In the genomic region with DNA sequence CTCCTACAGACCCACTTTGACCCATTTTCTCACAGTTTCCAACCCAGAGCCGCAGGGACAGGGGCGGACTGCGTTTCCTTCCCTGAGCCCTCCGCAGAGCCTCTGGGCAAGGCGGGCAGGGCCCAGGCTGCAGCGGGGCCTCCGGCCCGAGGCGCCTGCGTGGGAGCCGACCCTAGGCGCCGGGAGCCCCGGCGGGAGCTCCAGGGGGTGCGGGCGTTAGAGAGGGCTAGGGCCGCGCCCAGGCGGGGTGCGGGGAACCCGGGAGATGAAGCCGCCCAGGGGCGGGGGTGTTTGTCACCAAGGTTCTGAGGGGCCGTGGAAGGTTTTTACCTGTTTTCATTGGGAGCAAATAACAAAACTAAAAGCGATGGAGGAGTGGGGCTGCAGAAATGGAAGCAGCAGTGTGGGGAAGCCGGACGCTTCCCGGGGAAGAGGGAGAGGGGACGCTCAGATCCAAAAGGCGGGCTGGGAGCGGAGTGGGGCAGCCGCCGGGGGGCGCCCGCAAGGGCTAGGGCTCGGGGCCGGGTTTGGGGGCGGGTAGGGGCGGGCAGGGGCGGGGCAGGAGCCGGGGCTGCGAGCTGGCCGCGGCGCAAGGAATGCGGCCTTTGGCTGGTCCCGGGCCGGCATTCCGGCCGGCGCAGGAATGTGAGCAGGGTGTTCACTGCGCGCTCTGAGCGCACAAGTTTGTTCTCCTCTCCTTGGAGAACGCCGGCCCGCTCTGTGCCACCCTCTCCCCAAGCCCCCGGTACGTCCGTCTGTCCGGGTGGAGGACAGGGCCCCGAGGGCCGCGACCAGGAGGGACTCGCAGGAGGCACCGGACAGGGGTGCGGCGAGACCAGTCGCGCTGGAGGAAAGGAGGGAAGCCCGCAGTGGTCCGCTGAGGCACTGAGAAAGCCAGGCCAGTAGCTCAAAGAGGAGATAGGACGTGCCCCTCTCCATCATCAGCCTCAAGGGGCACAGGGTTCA, we compare ENCODE assay signal across 8 cellular contexts.
DNase-seq lines count a peak whose midpoint lies in the region; ATAC-seq, FAIRE-seq and TF ChIP-seq lines count a peak whose summit lies in the region.

No MANE protein-coding gene starts in this region.

- no peaks in the 10 kb centered on the region for H3K36me3 Mint-ChIP-seq in osteocyte (ENCODE audit: unreplicated experiment)

- H3K27ac ChIP-seq in VCaP (peak overlapping the region; percentile 34; the same call in 1 of the 2 replicates), SJCRH30 (no peak overlapping the region)

- no peaks in the 10 kb centered on the region for H3K9me3 Mint-ChIP-seq in osteocyte (ENCODE audit: unreplicated experiment)

- H3K4me3 Mint-ChIP-seq in osteocyte (ENCODE audit: unreplicated experiment): peak overlapping the region; percentile 61

- no peaks in the 10 kb centered on the region for H3K36me3 ChIP-seq in SJCRH30

- DNase-seq in ELF-1 (ENCODE audit: low read depth, low spot score): peak; percentile 88
- DNase-seq in frontal cortex (ENCODE audit: low spot score in 2 of 2): peak; percentile 46 to 60
- DNase-seq in osteocyte (ENCODE audit: extremely low spot score, unreplicated experiment): no peak
- no peak for DNase-seq in SJCRH30
- DNase-seq in effector CD8-positive, alpha-beta T cell (lab: John Stamatoyannopoulos, UW): no peak

- peaks cover 89% of the 10 kb centered on the region for H3K4me1 Mint-ChIP-seq in osteocyte (ENCODE audit: unreplicated experiment)

- H3K27me3 Mint-ChIP-seq in osteocyte (ENCODE audit: unreplicated experiment): no peaks in the 10 kb centered on the region

- peaks cover 18% of the 10 kb centered on the region; the same call in 1 of the 2 replicates for H3K4me1 ChIP-seq in SJCRH30

- peak overlapping the region; percentile 91 for H3K27ac Mint-ChIP-seq in osteocyte (ENCODE audit: unreplicated experiment)

- ATAC-seq in HG02870 (IDR thresholded peaks at IDR 0.05; ENCODE audit: unreplicated experiment): no peak
- no peak for ATAC-seq in GM19452 (IDR thresholded peaks at IDR 0.05; ENCODE audit: unreplicated experiment)

- H3K9me3 ChIP-seq in SJCRH30 (replicated peaks): no peaks in the 10 kb centered on the region

- no peak overlapping the region for H3K4me3 ChIP-seq in SJCRH30

- H3K27me3 ChIP-seq in SJCRH30: no peaks in the 10 kb centered on the region

- TF ChIP-seq CTCF in VCaP (conservative IDR thresholded peaks at IDR 0.05) (peak; percentile 66), osteocyte (IDR thresholded peaks at IDR 0.05) (peak; percentile 55)

- FAIRE-seq in frontal cortex (lab: Jason Lieb, UNC): no peak

Comparison
In these comparisons a context has a peak if more than half of its experiments do, and no peak if none do; other contexts are left out.
1. DNase-seq: peak in ELF-1 (single experiment) and frontal cortex (2 of 2); none in osteocyte (single experiment), SJCRH30 (0 of 2) and effector CD8-positive, alpha-beta T cell (single experiment).